1 cellular context compared by ENCODE assay signal in the genomic region with DNA sequence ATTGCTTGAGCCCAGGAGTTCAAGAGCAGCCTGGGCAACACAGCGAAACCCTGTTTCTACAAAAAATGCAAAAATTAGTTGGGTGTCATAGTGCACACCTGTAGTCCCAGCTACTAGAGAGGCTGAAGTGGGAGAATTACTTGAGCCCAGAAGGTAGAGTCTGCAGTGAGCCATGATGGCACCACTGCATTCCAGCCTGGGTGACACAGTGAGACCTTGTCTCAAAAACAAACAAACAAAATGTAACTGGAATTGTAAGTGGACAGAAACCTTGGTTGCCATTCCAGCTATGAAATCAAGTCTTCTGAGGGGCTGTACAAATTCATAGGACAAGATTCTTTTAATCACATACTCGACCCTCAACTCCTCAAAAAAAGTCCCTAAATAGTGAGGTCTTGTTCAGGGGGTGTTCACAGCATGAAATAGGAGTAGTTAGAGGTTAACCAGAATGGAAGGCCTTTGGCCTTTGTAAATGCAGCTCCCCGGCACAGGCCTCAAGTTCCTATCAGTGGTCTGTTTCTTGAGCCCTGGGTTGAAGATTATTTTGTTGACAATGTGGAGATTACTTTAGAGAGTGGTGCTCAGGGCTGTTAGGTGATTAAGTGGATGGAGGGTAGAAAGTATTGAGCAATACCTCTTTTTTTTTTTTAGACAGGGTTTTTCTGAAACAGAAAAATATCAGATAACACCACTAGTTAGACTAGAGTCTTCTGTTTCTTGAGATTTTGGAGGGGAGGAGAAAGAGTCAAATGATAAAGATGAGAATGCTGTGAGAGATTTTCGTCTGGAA.
TF ChIP-seq lines count a peak whose summit lies in the region.

No MANE protein-coding gene starts in this region.

TF ChIP-seq in HepG2, 621 proteins besides CTCF, POLR2A, EP300 and RAD21 (continues in another document):
- TF ChIP-seq ERF (CRISPR knock-in tag; IDR thresholded peaks at IDR 0.05) (no peak), BCL6 (CRISPR knock-in tag; IDR thresholded peaks at IDR 0.05) (0 out of 2 replicates have a peak, but pooled peaks have one; percentile 23), MBNL3 (CRISPR knock-in tag; conservative IDR thresholded peaks at IDR 0.05) (no peak), DMAP1 (CRISPR knock-in tag; IDR thresholded peaks at IDR 0.05) (no peak), RFX3 (CRISPR knock-in tag; IDR thresholded peaks at IDR 0.05) (no peak), ATF1 (CRISPR knock-in tag; IDR thresholded peaks at IDR 0.05) (0 out of 2 replicates have a peak, but pooled peaks have one; percentile 30), SIN3B (IDR thresholded peaks at IDR 0.05; ENCODE audit: low read length) (no peak), TEAD3 (CRISPR knock-in tag; optimal IDR thresholded peaks at IDR 0.05; ENCODE audit: borderline replicate concordance) (peak; percentile 87), NCOA5 (CRISPR knock-in tag; IDR thresholded peaks at IDR 0.05) (no peak), ZNF652 (CRISPR knock-in tag; IDR thresholded peaks at IDR 0.05; ENCODE audit: borderline replicate concordance, low read depth) (no peak), ZNF816 (CRISPR knock-in tag; IDR thresholded peaks at IDR 0.05; ENCODE audit: borderline replicate concordance) (no peak), ZBTB20 (CRISPR knock-in tag; IDR thresholded peaks at IDR 0.05; ENCODE audit: borderline replicate concordance, low read depth) (no peak), ZNF709 (CRISPR knock-in tag; IDR thresholded peaks at IDR 0.05) (no peak), ZNF3 (CRISPR knock-in tag; IDR thresholded peaks at IDR 0.05) (no peak), ZKSCAN8 (CRISPR knock-in tag; IDR thresholded peaks at IDR 0.05; ENCODE audit: borderline replicate concordance) (no peak), SRY (CRISPR knock-in tag; IDR thresholded peaks at IDR 0.05) (no peak), PPARG (CRISPR knock-in tag; conservative IDR thresholded peaks at IDR 0.05) (peak; percentile 39), HMG20A (CRISPR knock-in tag; IDR thresholded peaks at IDR 0.05; ENCODE audit: borderline replicate concordance) (peak; percentile 47; the same call in 1 of the 2 replicates), ZSCAN21 (CRISPR knock-in tag; IDR thresholded peaks at IDR 0.05; ENCODE audit: borderline replicate concordance) (no peak), ZFX (CRISPR knock-in tag; IDR thresholded peaks at IDR 0.05; ENCODE audit: low read depth) (peak; percentile 52; the same call in 1 of the 2 replicates), ZNF383 (CRISPR knock-in tag; IDR thresholded peaks at IDR 0.05; ENCODE audit: borderline replicate concordance) (no peak), ZNF841 (CRISPR knock-in tag; IDR thresholded peaks at IDR 0.05; ENCODE audit: borderline replicate concordance) (no peak), ZNF552 (CRISPR knock-in tag; IDR thresholded peaks at IDR 0.05; ENCODE audit: borderline replicate concordance) (no peak), SNRNP70 (IDR thresholded peaks at IDR 0.05; ENCODE audit: low read depth, low read length) (no peak), NFE2L1 (CRISPR knock-in tag; IDR thresholded peaks at IDR 0.05; ENCODE audit: borderline replicate concordance) (no peak), ZNF136 (CRISPR knock-in tag; IDR thresholded peaks at IDR 0.05; ENCODE audit: low read depth) (no peak), ZNF430 (CRISPR knock-in tag; IDR thresholded peaks at IDR 0.05) (no peak), ZNF557 (CRISPR knock-in tag; IDR thresholded peaks at IDR 0.05) (no peak), ZEB1 (IDR thresholded peaks at IDR 0.05; ENCODE audit: insufficient replicate concordance, low read depth) (no peak), MZF1 (CRISPR knock-in tag; IDR thresholded peaks at IDR 0.05; ENCODE audit: borderline replicate concordance) (no peak), RXRB (CRISPR knock-in tag; IDR thresholded peaks at IDR 0.05; ENCODE audit: borderline replicate concordance) (no peak), TCF12 (IDR thresholded peaks at IDR 0.05) (no peak), TCF12 (CRISPR knock-in tag; IDR thresholded peaks at IDR 0.05) (no peak), ZFP37 (CRISPR knock-in tag; IDR thresholded peaks at IDR 0.05; ENCODE audit: borderline replicate concordance) (no peak), ZBTB3 (CRISPR knock-in tag; IDR thresholded peaks at IDR 0.05; ENCODE audit: borderline replicate concordance, low read depth) (peak; percentile 69; the same call in 1 of the 2 replicates), KMT2A (CRISPR knock-in tag; IDR thresholded peaks at IDR 0.05) (no peak), FOXM1 (CRISPR knock-in tag; IDR thresholded peaks at IDR 0.05) (no peak), NR2F2 (IDR thresholded peaks at IDR 0.05; ENCODE audit: borderline replicate concordance, low read depth) (peak; percentile 77), NONO (IDR thresholded peaks at IDR 0.05) (no peak), NONO (CRISPR knock-in tag; conservative IDR thresholded peaks at IDR 0.05) (no peak), ZSCAN29 (CRISPR knock-in tag; conservative IDR thresholded peaks at IDR 0.05) (no peak), IKZF1 (IDR thresholded peaks at IDR 0.05) (no peak), ZNF24 (IDR thresholded peaks at IDR 0.05) (no peak), HDAC6 (IDR thresholded peaks at IDR 0.05; ENCODE audit: low read depth, low read length) (no peak), GPN1 (CRISPR knock-in tag; IDR thresholded peaks at IDR 0.05; ENCODE audit: borderline replicate concordance) (no peak)
- TF ChIP-seq, protein P1, sequence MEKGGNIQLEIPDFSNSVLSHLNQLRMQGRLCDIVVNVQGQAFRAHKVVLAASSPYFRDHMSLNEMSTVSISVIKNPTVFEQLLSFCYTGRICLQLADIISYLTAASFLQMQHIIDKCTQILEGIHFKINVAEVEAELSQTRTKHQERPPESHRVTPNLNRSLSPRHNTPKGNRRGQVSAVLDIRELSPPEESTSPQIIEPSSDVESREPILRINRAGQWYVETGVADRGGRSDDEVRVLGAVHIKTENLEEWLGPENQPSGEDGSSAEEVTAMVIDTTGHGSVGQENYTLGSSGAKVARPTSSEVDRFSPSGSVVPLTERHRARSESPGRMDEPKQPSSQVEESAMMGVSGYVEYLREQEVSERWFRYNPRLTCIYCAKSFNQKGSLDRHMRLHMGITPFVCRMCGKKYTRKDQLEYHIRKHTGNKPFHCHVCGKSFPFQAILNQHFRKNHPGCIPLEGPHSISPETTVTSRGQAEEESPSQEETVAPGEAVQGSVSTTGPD (CRISPR knock-in tag; IDR thresholded peaks at IDR 0.05), result no peak
- TF ChIP-seq, protein P2, sequence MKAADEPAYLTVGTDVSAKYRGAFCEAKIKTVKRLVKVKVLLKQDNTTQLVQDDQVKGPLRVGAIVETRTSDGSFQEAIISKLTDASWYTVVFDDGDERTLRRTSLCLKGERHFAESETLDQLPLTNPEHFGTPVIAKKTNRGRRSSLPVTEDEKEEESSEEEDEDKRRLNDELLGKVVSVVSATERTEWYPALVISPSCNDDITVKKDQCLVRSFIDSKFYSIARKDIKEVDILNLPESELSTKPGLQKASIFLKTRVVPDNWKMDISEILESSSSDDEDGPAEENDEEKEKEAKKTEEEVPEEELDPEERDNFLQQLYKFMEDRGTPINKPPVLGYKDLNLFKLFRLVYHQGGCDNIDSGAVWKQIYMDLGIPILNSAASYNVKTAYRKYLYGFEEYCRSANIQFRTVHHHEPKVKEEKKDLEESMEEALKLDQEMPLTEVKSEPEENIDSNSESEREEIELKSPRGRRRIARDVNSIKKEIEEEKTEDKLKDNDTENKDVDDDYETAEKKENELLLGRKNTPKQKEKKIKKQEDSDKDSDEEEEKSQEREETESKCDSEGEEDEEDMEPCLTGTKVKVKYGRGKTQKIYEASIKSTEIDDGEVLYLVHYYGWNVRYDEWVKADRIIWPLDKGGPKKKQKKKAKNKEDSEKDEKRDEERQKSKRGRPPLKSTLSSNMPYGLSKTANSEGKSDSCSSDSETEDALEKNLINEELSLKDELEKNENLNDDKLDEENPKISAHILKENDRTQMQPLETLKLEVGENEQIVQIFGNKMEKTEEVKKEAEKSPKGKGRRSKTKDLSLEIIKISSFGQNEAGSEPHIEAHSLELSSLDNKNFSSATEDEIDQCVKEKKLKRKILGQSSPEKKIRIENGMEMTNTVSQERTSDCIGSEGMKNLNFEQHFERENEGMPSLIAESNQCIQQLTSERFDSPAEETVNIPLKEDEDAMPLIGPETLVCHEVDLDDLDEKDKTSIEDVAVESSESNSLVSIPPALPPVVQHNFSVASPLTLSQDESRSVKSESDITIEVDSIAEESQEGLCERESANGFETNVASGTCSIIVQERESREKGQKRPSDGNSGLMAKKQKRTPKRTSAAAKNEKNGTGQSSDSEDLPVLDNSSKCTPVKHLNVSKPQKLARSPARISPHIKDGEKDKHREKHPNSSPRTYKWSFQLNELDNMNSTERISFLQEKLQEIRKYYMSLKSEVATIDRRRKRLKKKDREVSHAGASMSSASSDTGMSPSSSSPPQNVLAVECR (CRISPR knock-in tag; IDR thresholded peaks at IDR 0.05; ENCODE audit: borderline replicate concordance), result 0 out of 2 replicates have a peak, but pooled peaks have one; percentile 15
- TF ChIP-seq, protein P3, sequence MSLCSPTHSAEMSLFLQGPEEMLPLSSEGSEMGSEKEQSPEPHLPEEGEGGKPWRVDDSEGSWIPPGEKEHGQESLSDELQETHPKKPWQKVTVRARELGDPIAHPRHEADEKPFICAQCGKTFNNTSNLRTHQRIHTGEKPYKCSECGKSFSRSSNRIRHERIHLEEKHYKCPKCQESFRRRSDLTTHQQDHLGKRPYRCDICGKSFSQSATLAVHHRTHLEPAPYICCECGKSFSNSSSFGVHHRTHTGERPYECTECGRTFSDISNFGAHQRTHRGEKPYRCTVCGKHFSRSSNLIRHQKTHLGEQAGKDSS (CRISPR knock-in tag; IDR thresholded peaks at IDR 0.05; ENCODE audit: borderline replicate concordance, low read depth), result no peak
- TF ChIP-seq, protein P4, sequence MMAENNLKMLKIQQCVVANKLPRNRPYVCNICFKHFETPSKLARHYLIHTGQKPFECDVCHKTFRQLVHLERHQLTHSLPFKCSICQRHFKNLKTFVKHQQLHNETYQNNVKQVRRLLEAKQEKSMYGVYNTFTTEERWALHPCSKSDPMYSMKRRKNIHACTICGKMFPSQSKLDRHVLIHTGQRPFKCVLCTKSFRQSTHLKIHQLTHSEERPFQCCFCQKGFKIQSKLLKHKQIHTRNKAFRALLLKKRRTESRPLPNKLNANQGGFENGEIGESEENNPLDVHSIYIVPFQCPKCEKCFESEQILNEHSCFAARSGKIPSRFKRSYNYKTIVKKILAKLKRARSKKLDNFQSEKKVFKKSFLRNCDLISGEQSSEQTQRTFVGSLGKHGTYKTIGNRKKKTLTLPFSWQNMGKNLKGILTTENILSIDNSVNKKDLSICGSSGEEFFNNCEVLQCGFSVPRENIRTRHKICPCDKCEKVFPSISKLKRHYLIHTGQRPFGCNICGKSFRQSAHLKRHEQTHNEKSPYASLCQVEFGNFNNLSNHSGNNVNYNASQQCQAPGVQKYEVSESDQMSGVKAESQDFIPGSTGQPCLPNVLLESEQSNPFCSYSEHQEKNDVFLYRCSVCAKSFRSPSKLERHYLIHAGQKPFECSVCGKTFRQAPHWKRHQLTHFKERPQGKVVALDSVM (CRISPR knock-in tag; IDR thresholded peaks at IDR 0.05), result no peak
- TF ChIP-seq, protein P5, sequence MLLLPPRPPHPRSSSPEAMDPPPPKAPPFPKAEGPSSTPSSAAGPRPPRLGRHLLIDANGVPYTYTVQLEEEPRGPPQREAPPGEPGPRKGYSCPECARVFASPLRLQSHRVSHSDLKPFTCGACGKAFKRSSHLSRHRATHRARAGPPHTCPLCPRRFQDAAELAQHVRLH (CRISPR knock-in tag; IDR thresholded peaks at IDR 0.05; ENCODE audit: borderline replicate concordance, low read depth), result no peak
- TF ChIP-seq, protein P6, sequence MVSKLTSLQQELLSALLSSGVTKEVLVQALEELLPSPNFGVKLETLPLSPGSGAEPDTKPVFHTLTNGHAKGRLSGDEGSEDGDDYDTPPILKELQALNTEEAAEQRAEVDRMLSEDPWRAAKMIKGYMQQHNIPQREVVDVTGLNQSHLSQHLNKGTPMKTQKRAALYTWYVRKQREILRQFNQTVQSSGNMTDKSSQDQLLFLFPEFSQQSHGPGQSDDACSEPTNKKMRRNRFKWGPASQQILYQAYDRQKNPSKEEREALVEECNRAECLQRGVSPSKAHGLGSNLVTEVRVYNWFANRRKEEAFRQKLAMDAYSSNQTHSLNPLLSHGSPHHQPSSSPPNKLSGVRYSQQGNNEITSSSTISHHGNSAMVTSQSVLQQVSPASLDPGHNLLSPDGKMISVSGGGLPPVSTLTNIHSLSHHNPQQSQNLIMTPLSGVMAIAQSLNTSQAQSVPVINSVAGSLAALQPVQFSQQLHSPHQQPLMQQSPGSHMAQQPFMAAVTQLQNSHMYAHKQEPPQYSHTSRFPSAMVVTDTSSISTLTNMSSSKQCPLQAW (CRISPR knock-in tag; IDR thresholded peaks at IDR 0.05), result no peak
- TF ChIP-seq, protein P7, sequence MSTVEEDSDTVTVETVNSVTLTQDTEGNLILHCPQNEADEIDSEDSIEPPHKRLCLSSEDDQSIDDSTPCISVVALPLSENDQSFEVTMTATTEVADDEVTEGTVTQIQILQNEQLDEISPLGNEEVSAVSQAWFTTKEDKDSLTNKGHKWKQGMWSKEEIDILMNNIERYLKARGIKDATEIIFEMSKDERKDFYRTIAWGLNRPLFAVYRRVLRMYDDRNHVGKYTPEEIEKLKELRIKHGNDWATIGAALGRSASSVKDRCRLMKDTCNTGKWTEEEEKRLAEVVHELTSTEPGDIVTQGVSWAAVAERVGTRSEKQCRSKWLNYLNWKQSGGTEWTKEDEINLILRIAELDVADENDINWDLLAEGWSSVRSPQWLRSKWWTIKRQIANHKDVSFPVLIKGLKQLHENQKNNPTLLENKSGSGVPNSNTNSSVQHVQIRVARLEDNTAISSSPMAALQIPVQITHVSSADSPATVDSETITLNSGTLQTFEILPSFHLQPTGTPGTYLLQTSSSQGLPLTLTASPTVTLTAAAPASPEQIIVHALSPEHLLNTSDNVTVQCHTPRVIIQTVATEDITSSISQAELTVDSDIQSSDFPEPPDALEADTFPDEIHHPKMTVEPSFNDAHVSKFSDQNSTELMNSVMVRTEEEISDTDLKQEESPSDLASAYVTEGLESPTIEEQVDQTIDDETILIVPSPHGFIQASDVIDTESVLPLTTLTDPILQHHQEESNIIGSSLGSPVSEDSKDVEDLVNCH (CRISPR knock-in tag; IDR thresholded peaks at IDR 0.05), result no peak
- TF ChIP-seq, protein P8, sequence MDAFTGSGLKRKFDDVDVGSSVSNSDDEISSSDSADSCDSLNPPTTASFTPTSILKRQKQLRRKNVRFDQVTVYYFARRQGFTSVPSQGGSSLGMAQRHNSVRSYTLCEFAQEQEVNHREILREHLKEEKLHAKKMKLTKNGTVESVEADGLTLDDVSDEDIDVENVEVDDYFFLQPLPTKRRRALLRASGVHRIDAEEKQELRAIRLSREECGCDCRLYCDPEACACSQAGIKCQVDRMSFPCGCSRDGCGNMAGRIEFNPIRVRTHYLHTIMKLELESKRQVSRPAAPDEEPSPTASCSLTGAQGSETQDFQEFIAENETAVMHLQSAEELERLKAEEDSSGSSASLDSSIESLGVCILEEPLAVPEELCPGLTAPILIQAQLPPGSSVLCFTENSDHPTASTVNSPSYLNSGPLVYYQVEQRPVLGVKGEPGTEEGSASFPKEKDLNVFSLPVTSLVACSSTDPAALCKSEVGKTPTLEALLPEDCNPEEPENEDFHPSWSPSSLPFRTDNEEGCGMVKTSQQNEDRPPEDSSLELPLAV (CRISPR knock-in tag; conservative IDR thresholded peaks at IDR 0.05; ENCODE audit: low read depth), result no peak
